Comparison of ENCODE assay signal across 31 cellular contexts in genomic region chr19:14482112-14482941, GRCh38. TPM values are rescaled to one million over a fixed set of nuclear protein-coding genes. Genes with fewer than 3 reads are reported as not detected.
"Had no signal": no experiment of that assay in that cellular context is flagged by ENCODE, and none has a peak within 500 bp of the region (broad histone marks: within the 10 kb centered on the region; RNA-seq: fewer than 3 reads in every experiment).

No MANE protein-coding gene starts in this region.

- H3K36me3 ChIP-seq: neutrophil, pancreas, prostate gland, uterus had no signal

- ATAC-seq: activated naive CD8-positive, alpha-beta T cell treated with anti-CD3 and anti-CD28 coated beads, Interleukin-2, amount 50 U/mL, for 24 hours; activated T-cell treated with anti-CD3 and anti-CD28 coated beads, Interleukin-2, amount 50 U/mL, for 4 hours; activated T-helper 17 cell treated with anti-CD3 and anti-CD28 coated beads, Interleukin-2, amount 50 U/mL, for 72 hours; effector memory CD8-positive, alpha-beta T cell; foreskin keratinocyte; heart right ventricle; left lung; lower lobe of right lung; naive thymus-derived CD8-positive, alpha-beta T cell; pancreas; stimulated activated effector memory CD8-positive, alpha-beta T cell treated with anti-CD3 and anti-CD28 coated beads, Interleukin-12 subunit alpha, Interleukin-12 subunit beta, amount 100 ng/mL, for 72 hours had no signal

- H3K9me3 ChIP-seq: esophagus muscularis mucosa, heart right ventricle, left lung, lower lobe of right lung, neutrophil, pancreas, prostate gland, sigmoid colon, uterus had no signal

- H3K27ac Mint-ChIP-seq: activated CD4-positive, alpha-beta memory T cell treated with anti-CD3 and anti-CD28 coated beads, Interleukin-2, amount 10 ng/mL, durations not matched to agents 7 days and 5 days; activated CD4-positive, alpha-beta T cell treated with anti-CD3 and anti-CD28 coated beads, Interleukin-2, amount 10 ng/mL, durations not matched to agents 7 days and 5 days; activated naive CD4-positive, alpha-beta T cell treated with anti-CD3 and anti-CD28 coated beads, Interleukin-2, amount 50 U/mL, for 24 hours; activated naive CD8-positive, alpha-beta T cell treated with anti-CD3 and anti-CD28 coated beads, Interleukin-2, amount 50 U/mL, for 24 hours; activated T-helper 17 cell treated with anti-CD3 and anti-CD28 coated beads, Interleukin-2, amount 50 U/mL, for 72 hours; effector memory CD8-positive, alpha-beta T cell; stimulated activated effector memory CD8-positive, alpha-beta T cell treated with anti-CD3 and anti-CD28 coated beads, Interleukin-12 subunit alpha, Interleukin-12 subunit beta, amount 100 ng/mL, for 72 hours; stimulated activated naive CD8-positive, alpha-beta T cell treated with anti-CD3 and anti-CD28 coated beads, Interleukin-15, Interleukin-2, amounts not matched to agents 100 ng/mL and 50 ng/mL, for 24 hours; type B pancreatic cell had no signal

- H3K4me3 Mint-ChIP-seq: activated CD4-positive, alpha-beta memory T cell treated with anti-CD3 and anti-CD28 coated beads, Interleukin-2, amount 10 ng/mL, durations not matched to agents 7 days and 5 days; activated CD4-positive, alpha-beta T cell treated with anti-CD3 and anti-CD28 coated beads, Interleukin-2, amount 10 ng/mL, durations not matched to agents 7 days and 5 days; activated naive CD4-positive, alpha-beta T cell treated with anti-CD3 and anti-CD28 coated beads, Interleukin-2, amount 50 U/mL, for 24 hours; activated naive CD8-positive, alpha-beta T cell treated with anti-CD3 and anti-CD28 coated beads, Interleukin-2, amount 50 U/mL, for 24 hours; activated T-cell treated with anti-CD3 and anti-CD28 coated beads, Interleukin-2, amount 50 U/mL, for 4 hours; activated T-helper 17 cell treated with anti-CD3 and anti-CD28 coated beads, Interleukin-2, amount 50 U/mL, for 72 hours; effector memory CD8-positive, alpha-beta T cell; naive thymus-derived CD8-positive, alpha-beta T cell; stimulated activated effector memory CD8-positive, alpha-beta T cell treated with anti-CD3 and anti-CD28 coated beads, Interleukin-12 subunit alpha, Interleukin-12 subunit beta, amount 100 ng/mL, for 72 hours; stimulated activated naive CD8-positive, alpha-beta T cell treated with anti-CD3 and anti-CD28 coated beads, Interleukin-15, Interleukin-2, amounts not matched to agents 100 ng/mL and 50 ng/mL, for 24 hours; type B pancreatic cell had no signal

- H3K4me3 ChIP-seq: esophagus muscularis mucosa, heart right ventricle, left lung, lower lobe of right lung, pancreas, prostate gland, sigmoid colon, uterus had no signal

- H3K27me3 ChIP-seq: esophagus muscularis mucosa, foreskin keratinocyte, heart right ventricle, left lung, pancreas, sigmoid colon, uterus had no signal

- DNase-seq: activated CD4-positive, alpha-beta memory T cell treated with anti-CD3 and anti-CD28 coated beads, Interleukin-2, amount 10 ng/mL, durations not matched to agents 7 days and 5 days; activated CD4-positive, alpha-beta T cell treated with anti-CD3 and anti-CD28 coated beads, Interleukin-2, amount 10 ng/mL, durations not matched to agents 7 days and 5 days; activated gamma-delta T cell treated with Interleukin-2 at 50 U/mL for 16 hours; activated naive CD8-positive, alpha-beta T cell treated with anti-CD3 and anti-CD28 coated beads, Interleukin-2, amount 50 U/mL, for 24 hours; activated T-cell treated with anti-CD3 and anti-CD28 coated beads, Interleukin-2, amount 50 U/mL, for 4 hours; amygdala; caudate nucleus; cortex of kidney; effector memory CD8-positive, alpha-beta T cell; foreskin keratinocyte; heart right ventricle; left lung; lower lobe of right lung; mesenchymal stem cell; naive thymus-derived CD8-positive, alpha-beta T cell; retina; sigmoid colon; small intestine; stimulated activated CD4-positive, alpha-beta T cell treated with anti-CD3 and anti-CD28 coated beads, Interleukin-4, amount 100 ng/mL, for 24 hours; substantia nigra; uterus had no signal

- H3K36me3 Mint-ChIP-seq: activated naive CD4-positive, alpha-beta T cell treated with anti-CD3 and anti-CD28 coated beads, Interleukin-2, amount 50 U/mL, for 24 hours had no signal

- H3K4me1 ChIP-seq: foreskin keratinocyte, pancreas, prostate gland, uterus had no signal

- H3K9me3 Mint-ChIP-seq: activated CD4-positive, alpha-beta memory T cell treated with anti-CD3 and anti-CD28 coated beads, Interleukin-2, amount 10 ng/mL, durations not matched to agents 7 days and 5 days; activated CD4-positive, alpha-beta T cell treated with anti-CD3 and anti-CD28 coated beads, Interleukin-2, amount 10 ng/mL, durations not matched to agents 7 days and 5 days; activated naive CD4-positive, alpha-beta T cell treated with anti-CD3 and anti-CD28 coated beads, Interleukin-2, amount 50 U/mL, for 24 hours; activated naive CD8-positive, alpha-beta T cell treated with anti-CD3 and anti-CD28 coated beads, Interleukin-2, amount 50 U/mL, for 24 hours; activated T-cell treated with anti-CD3 and anti-CD28 coated beads, Interleukin-2, amount 50 U/mL, for 4 hours; activated T-helper 17 cell treated with anti-CD3 and anti-CD28 coated beads, Interleukin-2, amount 50 U/mL, for 72 hours; effector memory CD8-positive, alpha-beta T cell; naive thymus-derived CD8-positive, alpha-beta T cell; stimulated activated effector memory CD8-positive, alpha-beta T cell treated with anti-CD3 and anti-CD28 coated beads, Interleukin-12 subunit alpha, Interleukin-12 subunit beta, amount 100 ng/mL, for 72 hours; stimulated activated naive CD8-positive, alpha-beta T cell treated with anti-CD3 and anti-CD28 coated beads, Interleukin-15, Interleukin-2, amounts not matched to agents 100 ng/mL and 50 ng/mL, for 24 hours; type B pancreatic cell had no signal

- H3K27me3 Mint-ChIP-seq: activated CD4-positive, alpha-beta memory T cell treated with anti-CD3 and anti-CD28 coated beads, Interleukin-2, amount 10 ng/mL, durations not matched to agents 7 days and 5 days; activated CD4-positive, alpha-beta T cell treated with anti-CD3 and anti-CD28 coated beads, Interleukin-2, amount 10 ng/mL, durations not matched to agents 7 days and 5 days; activated naive CD4-positive, alpha-beta T cell treated with anti-CD3 and anti-CD28 coated beads, Interleukin-2, amount 50 U/mL, for 24 hours; activated naive CD8-positive, alpha-beta T cell treated with anti-CD3 and anti-CD28 coated beads, Interleukin-2, amount 50 U/mL, for 24 hours; activated T-helper 17 cell treated with anti-CD3 and anti-CD28 coated beads, Interleukin-2, amount 50 U/mL, for 72 hours; effector memory CD8-positive, alpha-beta T cell; naive thymus-derived CD8-positive, alpha-beta T cell; stimulated activated naive CD8-positive, alpha-beta T cell treated with anti-CD3 and anti-CD28 coated beads, Interleukin-15, Interleukin-2, amounts not matched to agents 100 ng/mL and 50 ng/mL, for 24 hours; type B pancreatic cell had no signal

- H3K27ac ChIP-seq: esophagus muscularis mucosa, foreskin keratinocyte, heart right ventricle, left lung, lower lobe of right lung, neutrophil, pancreas, prostate gland, sigmoid colon, uterus, VCaP had no signal

RNA-seq across cellular contexts. Expression of gene PTGER1, which starts 7.2 kb away (rescaled TPM):
- total RNA-seq: foreskin keratinocyte; naive thymus-derived CD8-positive, alpha-beta T cell had no signal
- polyA plus RNA-seq: foreskin keratinocyte; naive thymus-derived CD8-positive, alpha-beta T cell had no signal
